ENCODE assay signal across 24 cellular contexts in genomic region chr10:93854985-93855384, GRCh38.
"Had no signal": no experiment of that assay in that cellular context is flagged by ENCODE, and none has a peak within 500 bp of the region (broad histone marks: within the 10 kb centered on the region; RNA-seq: fewer than 3 reads in every experiment).

No MANE protein-coding gene starts in this region.

- H3K36me3 Mint-ChIP-seq: activated naive CD8-positive, alpha-beta T cell treated with anti-CD3 and anti-CD28 coated beads, Interleukin-2, amount 10 ng/mL, durations not matched to agents 7 days and 5 days; mesothelial cell of epicardium; natural killer cell had no signal

- H3K27me3 ChIP-seq: esophagus muscularis mucosa, right atrium auricular region had no signal

- H3K9me3 ChIP-seq: prostate gland, right atrium auricular region, tibial artery had no signal

- H3K36me3 ChIP-seq: esophagus muscularis mucosa, heart left ventricle, prostate gland, right atrium auricular region, tibial artery had no signal

- ATAC-seq: activated CD4-positive, alpha-beta T cell treated with anti-CD3 and anti-CD28 coated beads for 36 hours; activated T-cell treated with anti-CD3 and anti-CD28 coated beads, Interleukin-2, amount 50 U/mL, for 4 hours; heart left ventricle; left cardiac atrium; natural killer cell had no signal

- H3K4me3 Mint-ChIP-seq: activated B cell treated with CpG ODN at 0.5 μM for 24 hours; activated CD4-positive, alpha-beta T cell treated with anti-CD3 and anti-CD28 coated beads for 36 hours; activated naive CD8-positive, alpha-beta T cell treated with anti-CD3 and anti-CD28 coated beads, Interleukin-2, amount 10 ng/mL, durations not matched to agents 7 days and 5 days; activated T-cell treated with anti-CD3 and anti-CD28 coated beads, Interleukin-2, amount 50 U/mL, for 4 hours; mesothelial cell of epicardium; natural killer cell; stimulated activated naive CD8-positive, alpha-beta T cell treated with anti-CD3 and anti-CD28 coated beads, Interleukin-15, Interleukin-2, amounts not matched to agents 100 ng/mL and 50 ng/mL, for 24 hours; T-helper 1 cell treated with Interleukin-12 subunit alpha and Interleukin-12 subunit beta and Interleukin-4 antibody, amounts not matched to agents 30 μg/mL and 1 μg/mL, for 36 hours had no signal

- DNase-seq: activated B cell treated with CpG ODN at 0.5 μM for 24 hours; activated CD4-positive, alpha-beta T cell treated with anti-CD3 and anti-CD28 coated beads for 36 hours; activated CD4-positive, alpha-beta T cell treated with anti-CD3 and anti-CD28 coated beads, Interleukin-2, amount 50 U/mL, for 4 hours; activated CD8-positive, alpha-beta memory T cell treated with anti-CD3 and anti-CD28 coated beads, Interleukin-2, amount 50 U/mL, for 48 hours; activated naive CD4-positive, alpha-beta T cell treated with Interleukin-2 at 50 U/mL for 16 hours; activated naive CD8-positive, alpha-beta T cell treated with anti-CD3 and anti-CD28 coated beads, Interleukin-2, amount 10 ng/mL, durations not matched to agents 7 days and 5 days; activated T-cell treated with anti-CD3 and anti-CD28 coated beads, Interleukin-2, amount 50 U/mL, for 4 hours; effector CD8-positive, alpha-beta T cell; heart left ventricle; islet precursor cell; left cardiac atrium; natural killer cell; stimulated activated CD4-positive, alpha-beta T cell treated with anti-CD3 and anti-CD28 coated beads, Interleukin-12 subunit alpha, Interleukin-12 subunit beta, amount 100 ng/mL, for 4 hours; stimulated activated CD4-positive, alpha-beta T cell treated with anti-CD3 and anti-CD28 coated beads, Interleukin-4, amount 100 ng/mL, for 4 hours; substantia nigra; T1000; tibial artery had no signal

- H3K4me1 ChIP-seq: heart left ventricle, prostate gland, right atrium auricular region, tibial artery had no signal

- H3K27ac ChIP-seq: esophagus muscularis mucosa, heart left ventricle, prostate gland, right atrium auricular region, tibial artery had no signal

- H3K27ac Mint-ChIP-seq: activated B cell treated with CpG ODN at 0.5 μM for 24 hours; activated CD4-positive, alpha-beta T cell treated with anti-CD3 and anti-CD28 coated beads for 36 hours; activated naive CD8-positive, alpha-beta T cell treated with anti-CD3 and anti-CD28 coated beads, Interleukin-2, amount 10 ng/mL, durations not matched to agents 7 days and 5 days; mesothelial cell of epicardium; natural killer cell; stimulated activated naive CD8-positive, alpha-beta T cell treated with anti-CD3 and anti-CD28 coated beads, Interleukin-15, Interleukin-2, amounts not matched to agents 100 ng/mL and 50 ng/mL, for 24 hours; T-helper 1 cell treated with Interleukin-12 subunit alpha and Interleukin-12 subunit beta and Interleukin-4 antibody, amounts not matched to agents 30 μg/mL and 1 μg/mL, for 36 hours had no signal

- H3K4me3 ChIP-seq: esophagus muscularis mucosa, heart left ventricle, lung, prostate gland, right atrium auricular region, tibial artery had no signal

- H3K4me1 Mint-ChIP-seq: activated B cell treated with CpG ODN at 0.5 μM for 24 hours; activated CD4-positive, alpha-beta T cell treated with anti-CD3 and anti-CD28 coated beads for 36 hours; activated naive CD8-positive, alpha-beta T cell treated with anti-CD3 and anti-CD28 coated beads, Interleukin-2, amount 10 ng/mL, durations not matched to agents 7 days and 5 days; natural killer cell had no signal

- H3K9me3 Mint-ChIP-seq: activated naive CD8-positive, alpha-beta T cell treated with anti-CD3 and anti-CD28 coated beads, Interleukin-2, amount 10 ng/mL, durations not matched to agents 7 days and 5 days; activated T-cell treated with anti-CD3 and anti-CD28 coated beads, Interleukin-2, amount 50 U/mL, for 4 hours; natural killer cell; stimulated activated naive CD8-positive, alpha-beta T cell treated with anti-CD3 and anti-CD28 coated beads, Interleukin-15, Interleukin-2, amounts not matched to agents 100 ng/mL and 50 ng/mL, for 24 hours; T-helper 1 cell treated with Interleukin-12 subunit alpha and Interleukin-12 subunit beta and Interleukin-4 antibody, amounts not matched to agents 30 μg/mL and 1 μg/mL, for 36 hours had no signal
